In the genomic region with DNA sequence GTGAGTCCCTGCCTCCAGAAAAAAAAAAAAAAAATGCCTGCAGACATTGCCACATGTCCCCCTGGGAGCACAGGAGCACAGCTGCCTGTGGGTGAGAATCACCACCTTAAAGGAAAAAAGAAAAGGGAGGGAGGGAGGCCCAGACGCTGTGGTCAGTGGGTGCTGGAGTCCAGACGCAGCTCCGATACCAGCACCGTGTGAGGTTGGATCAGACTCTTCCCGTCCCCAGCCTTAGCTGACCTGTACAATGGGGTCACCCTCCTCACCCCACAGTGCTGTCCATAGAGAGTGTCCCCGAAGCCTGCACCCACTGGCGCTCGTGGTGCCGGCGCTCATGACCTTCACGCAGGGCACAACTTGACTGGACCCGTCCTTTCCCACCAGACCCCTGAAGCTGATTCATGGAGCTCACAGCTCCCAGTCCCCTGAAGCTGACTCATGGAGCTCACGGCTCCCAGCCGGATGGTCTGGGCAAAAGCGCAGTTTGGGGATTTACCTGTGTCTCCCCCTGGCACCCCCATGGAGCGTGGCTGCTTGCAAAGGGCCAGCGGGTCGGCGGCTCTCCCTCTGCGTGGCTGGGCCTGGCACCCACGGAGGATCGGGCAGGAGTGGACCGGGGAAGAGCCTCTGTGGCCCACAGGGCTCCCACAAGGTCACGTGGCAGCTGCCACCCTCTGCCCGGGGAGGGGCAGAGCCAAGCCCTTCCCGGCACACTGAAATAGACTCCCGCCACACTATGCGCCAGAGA, we compare ENCODE assay signal across 20 cellular contexts. TPM values are rescaled to one million over a fixed set of nuclear protein-coding genes. Genes with fewer than 3 reads are reported as not detected.
DNase-seq lines count a peak whose midpoint lies in the region; ATAC-seq and TF ChIP-seq lines count a peak whose summit lies in the region.
"Had no signal": no experiment of that assay in that cellular context is flagged by ENCODE, and none has a peak within 500 bp of the region (broad histone marks: within the 10 kb centered on the region; RNA-seq: fewer than 3 reads in every experiment).

No MANE protein-coding gene starts in this region.

- TF ChIP-seq CTCF in NB4 (IDR thresholded peaks at IDR 0.05; ENCODE audit: low read depth, low read length), result no peak
- no peak for TF ChIP-seq CTCF in esophagus muscularis mucosa (IDR thresholded peaks at IDR 0.05)
- no peak for TF ChIP-seq CTCF in psoas muscle (IDR thresholded peaks at IDR 0.05)

- peaks cover 0 to 8% (median 0%) of the 10 kb centered on the region in 11 experiments; a peak in 1 of 22 replicates for H3K9me3 ChIP-seq in BLaER1 treated with 17β-estradiol and CSF1 and Interleukin-3, amounts not matched to agents 10 nM and 100 nM (replicated peaks in 1 of 11)
- no peaks in the 10 kb centered on the region for H3K9me3 ChIP-seq in esophagus muscularis mucosa
- no peaks in the 10 kb centered on the region for H3K9me3 ChIP-seq in psoas muscle
- H3K9me3 ChIP-seq: MG63, Peyer's patch, SJCRH30 had no signal

- intact Hi-C loops in esophagus muscularis mucosa (cut with DNase I), result no loop called here
- intact Hi-C loops in psoas muscle (cut with DNase I), result loop anchor here in 1 of 2 donors (1.0 to 2.0 kb wide), 2 partner anchors 27 to 38 kb away; no protein-coding TSS in a partner anchor

- peak overlapping the region in 10 of 11 experiments; percentile 7 to 92 (median 85); a peak in 18 of 22 replicates for H3K4me2 ChIP-seq in BLaER1 treated with 17β-estradiol and CSF1 and Interleukin-3, amounts not matched to agents 10 nM and 100 nM

- peaks cover 0 to 32% (median 0%) of the 10 kb centered on the region in 11 experiments; a peak in 6 of 22 replicates for H3K27me3 ChIP-seq in BLaER1 treated with 17β-estradiol and CSF1 and Interleukin-3, amounts not matched to agents 10 nM and 100 nM
- H3K27me3 ChIP-seq in esophagus muscularis mucosa (no peaks in the 10 kb centered on the region), psoas muscle (ENCODE audit: insufficient read depth in 3 of 3, low read length in 2 of 3) (no peaks in the 10 kb centered on the region)
- H3K27me3 ChIP-seq: MG63, Peyer's patch had no signal

- DNase-seq in NB4 (ENCODE audit: low read depth), result peak; percentile 25
- no peak for DNase-seq in esophagus muscularis mucosa (ENCODE audit: extremely low spot score)
- peak; percentile 69 to 90 for DNase-seq in psoas muscle
- no peak for DNase-seq in activated CD4-positive, alpha-beta T cell treated with anti-CD3 and anti-CD28 coated beads, Interleukin-2, amount 50 U/mL, for 4 hours
- no peak for DNase-seq in AML-193 (lab: John Stamatoyannopoulos, UW)
- DNase-seq in KG1 (lab: John Stamatoyannopoulos, UW), result no peak
- DNase-seq in effector CD4-positive, alpha-beta T cell, result no peak
- DNase-seq: C1 segment of cervical spinal cord; CD8-positive, alpha-beta T cell; GM23248; MG63; NCI-H1048; NCI-H1417 treated with DMSO at 0.1 percent for 48 hours; NCI-H187; NCI-H226; NCI-H82; Peyer's patch had no signal

- no peak for TF ChIP-seq EP300 in esophagus muscularis mucosa (IDR thresholded peaks at IDR 0.05)

- 91% methylated on average over 10 of the region's 28 CpGs for WGBS in esophagus muscularis mucosa
- WGBS in psoas muscle, 3 donors, result 35 to 55% (median 38%) methylated on average over 24 to 28 of the region's 28 CpGs

- H4K20me1 ChIP-seq in BLaER1 treated with 17β-estradiol and CSF1 and Interleukin-3, amounts not matched to agents 10 nM and 100 nM, result peaks cover 0 to 25% (median 0%) of the 10 kb centered on the region in 11 experiments; a peak in 2 of 22 replicates

- H3K27ac ChIP-seq in BLaER1 treated with 17β-estradiol and CSF1 and Interleukin-3, amounts not matched to agents 10 nM and 100 nM, result peak overlapping the region in 4 of 11 experiments; percentile 11 to 55 (median 23); a peak in 6 of 22 replicates
- no peak overlapping the region for H3K27ac ChIP-seq in esophagus muscularis mucosa (replicated peaks in 1 of 4)
- peak overlapping the region; percentile 98 for H3K27ac ChIP-seq in psoas muscle
- H3K27ac ChIP-seq: GM23248, Peyer's patch, SJCRH30 had no signal

- ATAC-seq in psoas muscle, result peak; percentile 78 to 83 (median 80)
- ATAC-seq: CD8-positive, alpha-beta T cell; HCT116 had no signal

- peaks cover 6 to 93% (median 88%) of the 10 kb centered on the region in 10 experiments; a peak in 19 of 20 replicates for H3K4me1 ChIP-seq in BLaER1 treated with 17β-estradiol and CSF1 and Interleukin-3, amounts not matched to agents 10 nM and 100 nM
- H3K4me1 ChIP-seq in esophagus muscularis mucosa (peaks cover 0 to 5% (median 0%) of the 10 kb centered on the region in 4 donors), psoas muscle (peaks cover 42% of the 10 kb centered on the region)
- H3K4me1 ChIP-seq: Peyer's patch had no signal

- TF ChIP-seq POLR2A in NB4 (IDR thresholded peaks at IDR 0.05; ENCODE audit: extremely low read depth, insufficient read length), result no peak
- TF ChIP-seq POLR2A in esophagus muscularis mucosa (IDR thresholded peaks at IDR 0.05; ENCODE audit: low read depth), result peak; percentile 61

- no peaks in the 10 kb centered on the region for H3K36me3 ChIP-seq in BLaER1 treated with 17β-estradiol and CSF1 and Interleukin-3, amounts not matched to agents 10 nM and 100 nM
- peaks cover 0 to 4% (median 0%) of the 10 kb centered on the region in 4 donors for H3K36me3 ChIP-seq in esophagus muscularis mucosa
- peaks cover 0 to 20% of the 10 kb centered on the region in 2 donors for H3K36me3 ChIP-seq in psoas muscle (ENCODE audit: insufficient read depth in 1 of 2, low read depth in 1 of 2)
- H3K36me3 ChIP-seq: MG63, Peyer's patch, SJCRH30 had no signal

- peak overlapping the region in 3 of 11 experiments; percentile 3 to 40 (median 38); a peak in 4 of 22 replicates for H3K9ac ChIP-seq in BLaER1 treated with 17β-estradiol and CSF1 and Interleukin-3, amounts not matched to agents 10 nM and 100 nM
- H3K9ac ChIP-seq: GM23248 had no signal

- H3K4me3 ChIP-seq in BLaER1 treated with 17β-estradiol and CSF1 and Interleukin-3, amounts not matched to agents 10 nM and 100 nM, result no peak overlapping the region
- H3K4me3 ChIP-seq in NB4 (ENCODE audit: low read depth, low read length) (no peak overlapping the region), esophagus muscularis mucosa (no peak overlapping the region), psoas muscle (peak overlapping the region; percentile 79)
- H3K4me3 ChIP-seq: GM23248, MG63, Peyer's patch, SJCRH30 had no signal

RNA-seq across cellular contexts. Expression of gene ABLIM2, which starts 31.4 kb away (rescaled TPM):
- total RNA-seq in esophagus muscularis mucosa (10 to 100 TPM in 1 of 4 donors, 1 to 10 TPM in 3; 4.2 to 28.5 (median 8.7) TPM), psoas muscle (100 to 1,000 TPM; 127 to 956 (median 461) TPM)
- polyA plus RNA-seq in psoas muscle, result 100 to 1,000 TPM in 2 of 3 donors, 10 to 100 TPM in 1; 82.2 to 295 (median 123) TPM
- total RNA-seq: GM23248 had no signal
- polyA plus RNA-seq: GM23248 had no signal

Comparison
In these comparisons a context has a peak if more than half of its experiments do, and no peak if none do; other contexts are left out.
1. DNase-seq: peak in NB4 (single experiment) and psoas muscle (2 of 2); none in esophagus muscularis mucosa (single experiment), activated CD4-positive, alpha-beta T cell treated with anti-CD3 and anti-CD28 coated beads, Interleukin-2, amount 50 U/mL, for 4 hours (0 of 2), AML-193 (0 of 2), KG1 (single experiment) and effector CD4-positive, alpha-beta T cell (single experiment).
2. RNA of gene ABLIM2, which starts 31.4 kb away (total RNA-seq): 127 to 956 TPM in psoas muscle; 4.2 to 28.5 TPM in esophagus muscularis mucosa; every median in the first group is over 4 times any median in the second.